ENCODE assay signal across 19 cellular contexts in genomic region chr1:33841516-33841915, GRCh38. TPM values are rescaled to one million over a fixed set of nuclear protein-coding genes. Genes with fewer than 3 reads are reported as not detected.
A peak's percentile ranks its signal among the peaks of the same experiment; 100 is the strongest.
DNase-seq lines count a peak whose midpoint lies in the region; ATAC-seq, FAIRE-seq and TF ChIP-seq lines count a peak whose summit lies in the region.
"Had no signal": no experiment of that assay in that cellular context is flagged by ENCODE, and none has a peak within 500 bp of the region (broad histone marks: within the 10 kb centered on the region; RNA-seq: fewer than 3 reads in every experiment).

No MANE protein-coding gene starts in this region.

- no peak overlapping the region for H3K4me2 ChIP-seq in astrocyte (ENCODE audit: low read length)
- H3K4me2 ChIP-seq: A549; BLaER1 treated with 17β-estradiol and CSF1 and Interleukin-3, amounts not matched to agents 10 nM and 100 nM had no signal

- 49 to 60% methylated on average over 1 of the region's 1 CpG for WGBS in lung, 2 donors

- H4K20me1 ChIP-seq in astrocyte (ENCODE audit: insufficient read depth, low read length): peaks cover 10% of the 10 kb centered on the region
- H4K20me1 ChIP-seq: BLaER1 treated with 17β-estradiol and CSF1 and Interleukin-3, amounts not matched to agents 10 nM and 100 nM had no signal

- no peak overlapping the region for H3K4me3 Mint-ChIP-seq in astrocyte (ENCODE audit: unreplicated experiment)
- H3K4me3 Mint-ChIP-seq: CD4-positive, CD25-positive, alpha-beta regulatory T cell; HFFc6 had no signal

- DNase-seq in GM03348 (ENCODE audit: low spot score): peak; percentile 29
- peak; percentile 12 for DNase-seq in astrocyte (ENCODE audit: low read depth)
- peak; percentile 39 for DNase-seq in lung (ENCODE audit: low spot score)
- DNase-seq in NCI-H2196 (lab: John Stamatoyannopoulos, UW; ENCODE audit: unreplicated experiment): no peak
- no peak for DNase-seq in GF-D8 (lab: John Stamatoyannopoulos, UW)
- DNase-seq in HAP-1 (ENCODE audit: low spot score in 2 of 2): no peak
- DNase-seq: Calu3; CD4-positive, CD25-positive, alpha-beta regulatory T cell; DMS 273 treated with DMSO at 0.1 percent for 48 hours; DMS79; HCEC 1CT; HFFc6 had no signal

- H3K27ac ChIP-seq in astrocyte (ENCODE audit: low read depth, low read length): no peak overlapping the region
- no peak overlapping the region for H3K27ac ChIP-seq in lung (ENCODE audit: low read depth in 1 of 2, low read length in 1 of 2)
- H3K27ac ChIP-seq: A549; BLaER1 treated with 17β-estradiol and CSF1 and Interleukin-3, amounts not matched to agents 10 nM and 100 nM; HL-60 had no signal

- H3K27ac Mint-ChIP-seq in astrocyte (ENCODE audit: unreplicated experiment): no peak overlapping the region
- H3K27ac Mint-ChIP-seq: CD4-positive, CD25-positive, alpha-beta regulatory T cell; HFFc6 had no signal

- no peaks in the 10 kb centered on the region for H3K4me1 ChIP-seq in astrocyte (ENCODE audit: insufficient read depth, low read length)
- peaks cover 0 to 2% of the 10 kb centered on the region in 2 donors for H3K4me1 ChIP-seq in lung (ENCODE audit: control insufficient read depth in 2 of 2, insufficient read depth in 2 of 2, low read length in 2 of 2)
- H3K4me1 ChIP-seq in HAP-1: no peaks in the 10 kb centered on the region
- H3K4me1 ChIP-seq: A549; BLaER1 treated with 17β-estradiol and CSF1 and Interleukin-3, amounts not matched to agents 10 nM and 100 nM had no signal

- ATAC-seq in lung (ENCODE audit: insufficient read depth, low FRiP score): peak; percentile 46
- ATAC-seq: A549 had no signal

- peaks cover 7% of the 10 kb centered on the region for H3K9me3 Mint-ChIP-seq in astrocyte (ENCODE audit: unreplicated experiment)

- H3K4me1 Mint-ChIP-seq in astrocyte (ENCODE audit: low read depth, unreplicated experiment): peaks cover 4% of the 10 kb centered on the region
- H3K4me1 Mint-ChIP-seq: CD4-positive, CD25-positive, alpha-beta regulatory T cell had no signal

- no peaks in the 10 kb centered on the region for H3K79me2 ChIP-seq in astrocyte (ENCODE audit: insufficient read depth, low read length)

- peaks cover 21% of the 10 kb centered on the region for H3K36me3 Mint-ChIP-seq in astrocyte (ENCODE audit: low read depth, unreplicated experiment)
- H3K36me3 Mint-ChIP-seq: CD4-positive, CD25-positive, alpha-beta regulatory T cell had no signal

- FAIRE-seq in astrocyte (lab: Jason Lieb, UNC): no peak
- FAIRE-seq: A549, GM12892, H1 had no signal

- H3K36me3 ChIP-seq in astrocyte (ENCODE audit: insufficient read depth, low read length) (no peaks in the 10 kb centered on the region), lung (ENCODE audit: control insufficient read depth in 2 of 2, insufficient read depth in 2 of 2, low read length in 2 of 2) (no peaks in the 10 kb centered on the region), HAP-1 (replicated peaks) (no peaks in the 10 kb centered on the region)
- H3K36me3 ChIP-seq: BLaER1 treated with 17β-estradiol and CSF1 and Interleukin-3, amounts not matched to agents 10 nM and 100 nM had no signal

- in situ Hi-C loops in HAP-1 (cut with MboI; ENCODE audit: low sequenced_read_pairs): no loop called here

- H3K27me3 Mint-ChIP-seq in astrocyte (ENCODE audit: low read depth, unreplicated experiment): peaks cover 2% of the 10 kb centered on the region
- H3K27me3 Mint-ChIP-seq: CD4-positive, CD25-positive, alpha-beta regulatory T cell had no signal

- H3K27me3 ChIP-seq in astrocyte (ENCODE audit: insufficient read depth, low read length) (no peaks in the 10 kb centered on the region), lung (ENCODE audit: control insufficient read depth, insufficient read depth) (no peaks in the 10 kb centered on the region), HAP-1 (ENCODE audit: low read depth) (no peaks in the 10 kb centered on the region)
- H3K27me3 ChIP-seq: BLaER1 treated with 17β-estradiol and CSF1 and Interleukin-3, amounts not matched to agents 10 nM and 100 nM had no signal

- no peak for TF ChIP-seq CTCF in astrocyte (IDR thresholded peaks at IDR 0.05; ENCODE audit: insufficient read depth, low read depth, low read length)
- no peak for TF ChIP-seq CTCF in lung (IDR thresholded peaks at IDR 0.05; ENCODE audit: control extremely low read depth, extremely low read depth)

- H3K9ac ChIP-seq in astrocyte (ENCODE audit: low read length): no peak overlapping the region
- H3K9ac ChIP-seq: BLaER1 treated with 17β-estradiol and CSF1 and Interleukin-3, amounts not matched to agents 10 nM and 100 nM had no signal

- H3K9me3 ChIP-seq in astrocyte (ENCODE audit: insufficient read depth, low read depth, low read length) (no peaks in the 10 kb centered on the region), lung (ENCODE audit: control insufficient read depth in 2 of 2, insufficient read depth in 1 of 2, low read length in 1 of 2) (peaks cover 0 to 4% of the 10 kb centered on the region in 2 donors), HAP-1 (no peaks in the 10 kb centered on the region)
- H3K9me3 ChIP-seq: A549 had no signal

- H3K4me3 ChIP-seq in astrocyte (ENCODE audit: insufficient read depth, low read depth, low read length): no peak overlapping the region
- H3K4me3 ChIP-seq in lung: no peak overlapping the region
- H3K4me3 ChIP-seq in HAP-1: no peak overlapping the region
- H3K4me3 ChIP-seq: A549; BLaER1 treated with 17β-estradiol and CSF1 and Interleukin-3, amounts not matched to agents 10 nM and 100 nM had no signal

- H2AFZ ChIP-seq in astrocyte (ENCODE audit: low read depth, low read length): no peak overlapping the region

RNA-seq across cellular contexts. Expression of gene HMGB4, which starts 22.4 kb away (rescaled TPM):
- total RNA-seq in astrocyte (not detected in 2 replicates), lung (not detected)
- not detected for polyA plus RNA-seq in lung
- total RNA-seq: Calu3; CD4-positive, CD25-positive, alpha-beta regulatory T cell; G401; H1; HFFc6 had no signal
- polyA plus RNA-seq: A549; AG04450; CD4-positive, CD25-positive, alpha-beta regulatory T cell; H1 had no signal

Comparison
In these comparisons a context has a peak if more than half of its experiments do, and no peak if none do; other contexts are left out.
1. DNase-seq: peak in GM03348 (single experiment), astrocyte (single experiment) and lung (single experiment); none in NCI-H2196 (single experiment), GF-D8 (single experiment) and HAP-1 (0 of 2).